28 cellular contexts compared by ENCODE assay signal in the genomic region with DNA sequence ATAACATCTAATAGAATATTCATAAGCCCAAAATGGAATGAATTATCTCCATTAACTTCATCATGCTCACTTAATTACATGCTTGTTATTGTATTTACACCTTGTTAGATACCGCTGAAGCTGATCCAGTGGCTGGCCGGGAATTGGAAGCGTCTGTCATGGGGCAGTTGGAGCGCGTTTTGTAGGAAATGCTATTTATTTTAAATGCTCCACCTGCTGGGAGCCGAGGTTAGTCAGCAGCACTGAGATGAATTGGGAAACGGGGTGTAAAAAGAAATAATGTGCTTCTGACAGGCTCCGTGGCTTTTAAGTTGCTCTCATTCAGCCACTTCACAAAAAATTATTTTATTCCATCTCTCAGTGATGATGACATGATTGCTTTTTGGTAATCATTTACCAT. TPM values are rescaled to one million over a fixed set of nuclear protein-coding genes. Genes with fewer than 3 reads are reported as not detected.
DNase-seq lines count a peak whose midpoint lies in the region; ATAC-seq and TF ChIP-seq lines count a peak whose summit lies in the region.
"Had no signal": no experiment of that assay in that cellular context is flagged by ENCODE, and none has a peak within 500 bp of the region (broad histone marks: within the 10 kb centered on the region; RNA-seq: fewer than 3 reads in every experiment).

No MANE protein-coding gene starts in this region.

- peaks cover 60% of the 10 kb centered on the region for H3K4me1 ChIP-seq in neural progenitor cell
- H3K4me1 ChIP-seq in MM.1S (ENCODE audit: low read length): no peaks in the 10 kb centered on the region
- H3K4me1 ChIP-seq: heart right ventricle, SJSA1, tibial nerve had no signal

- no peak for ATAC-seq in omental fat pad (ENCODE audit: low FRiP score)
- ATAC-seq: HCT116; heart right ventricle; stimulated activated naive CD8-positive, alpha-beta T cell treated with anti-CD3 and anti-CD28 coated beads, Interleukin-15, Interleukin-2, amounts not matched to agents 100 U/mL and 50 U/mL, for 24 hours had no signal

- no peaks in the 10 kb centered on the region for H3K9me2 ChIP-seq in MM.1S (replicated peaks; ENCODE audit: insufficient read depth, low read length)

- H2AFZ ChIP-seq in neural progenitor cell (replicated peaks) (no peak overlapping the region), MM.1S (ENCODE audit: low read length) (no peak overlapping the region)
- H2AFZ ChIP-seq: PC-9 had no signal

- H3K27me3 Mint-ChIP-seq in neural progenitor cell (ENCODE audit: insufficient read depth, low read depth) (no peaks in the 10 kb centered on the region), Calu3 (ENCODE audit: unreplicated experiment) (no peaks in the 10 kb centered on the region)
- H3K27me3 Mint-ChIP-seq: B cell had no signal

- H3K27ac ChIP-seq in brain microvascular endothelial cell (no peak overlapping the region), neural progenitor cell (no peak overlapping the region), MM.1S (ENCODE audit: low read length) (no peak overlapping the region)
- H3K27ac ChIP-seq: heart right ventricle, PC-9, SJSA1, skin epidermis, tibial nerve had no signal

- no peak overlapping the region for H3K27ac Mint-ChIP-seq in neural progenitor cell
- H3K27ac Mint-ChIP-seq in Calu3 (ENCODE audit: unreplicated experiment): no peak overlapping the region
- H3K27ac Mint-ChIP-seq: B cell had no signal

- H3K9ac ChIP-seq in neural progenitor cell (no peak overlapping the region), MM.1S (ENCODE audit: low read length) (no peak overlapping the region)

- H3K4me1 Mint-ChIP-seq in neural progenitor cell (peaks cover 48% of the 10 kb centered on the region), Calu3 (ENCODE audit: low read depth, unreplicated experiment) (no peaks in the 10 kb centered on the region)
- H3K4me1 Mint-ChIP-seq: B cell, immature natural killer cell had no signal

- intact Hi-C loops in Calu3 (cut with micrococcal nuclease; ENCODE audit: unreplicated experiment): no loop called here

- no peaks in the 10 kb centered on the region for H3K9me3 Mint-ChIP-seq in neural progenitor cell
- H3K9me3 Mint-ChIP-seq in Calu3 (ENCODE audit: low read depth, unreplicated experiment): no peaks in the 10 kb centered on the region
- H3K9me3 Mint-ChIP-seq: immature natural killer cell had no signal

- no TSS peak for BruUV-seq in Calu3 (replicated peaks; lab: Mats Ljungman, UMichigan)

- H3K4me2 ChIP-seq in neural progenitor cell (peak overlapping the region; percentile 15), MM.1S (ENCODE audit: low read depth, low read length) (no peak overlapping the region)
- H3K4me2 ChIP-seq: PC-9 had no signal

- CTCF ChIA-PET in Calu3 (lab: Charles Lee): interaction anchor here (0.8 kb wide), 1 partner anchor 154 kb away, joined by 3 read pairs; no protein-coding TSS in a partner anchor

- H3K9me3 ChIP-seq in neural progenitor cell (ENCODE audit: low read depth) (no peaks in the 10 kb centered on the region), MM.1S (replicated peaks; ENCODE audit: insufficient read depth, low read length) (no peaks in the 10 kb centered on the region)
- H3K9me3 ChIP-seq: heart right ventricle, SJSA1, tibial nerve had no signal

- no peaks in the 10 kb centered on the region for H3K36me3 ChIP-seq in brain microvascular endothelial cell (replicated peaks)
- H3K36me3 ChIP-seq in neural progenitor cell: no peaks in the 10 kb centered on the region
- H3K36me3 ChIP-seq in MM.1S (replicated peaks; ENCODE audit: insufficient read depth, low read length): no peaks in the 10 kb centered on the region
- H3K36me3 ChIP-seq: heart right ventricle, SJSA1, tibial nerve had no signal

- DNase-seq in HT-29 (ENCODE audit: low spot score) (peak; percentile 3), NCI-H2107 treated with DMSO at 0.1 percent for 48 hours (lab: John Stamatoyannopoulos, UW; ENCODE audit: unreplicated experiment) (peak; percentile 42), brain microvascular endothelial cell (no peak), neural progenitor cell (ENCODE audit: low spot score) (peak; percentile 61), Calu3 (no peak), MM.1S (no peak), omental fat pad (ENCODE audit: low spot score) (no peak)
- DNase-seq: activated CD4-positive, alpha-beta T cell treated with anti-CD3 and anti-CD28 coated beads, Interleukin-2, amount 50 U/mL, for 48 hours; activated naive CD4-positive, alpha-beta T cell treated with anti-CD3 and anti-CD28 coated beads, Interleukin-2, amount 50 U/mL, for 16 hours; activated T-cell treated with anti-CD3 and anti-CD28 coated beads, Interleukin-2, amount 50 U/mL, for 1 hour; aorta; cortex of kidney; GF-D8; heart right ventricle; immature natural killer cell; NCI-H2171; NCI-H82; PC-9; posterior cingulate gyrus; stimulated activated naive CD8-positive, alpha-beta T cell treated with anti-CD3 and anti-CD28 coated beads, Interleukin-15, Interleukin-2, amounts not matched to agents 100 U/mL and 50 U/mL, for 24 hours had no signal

- H3K4me3 ChIP-seq in brain microvascular endothelial cell (ENCODE audit: low read depth, low read length) (no peak overlapping the region), neural progenitor cell (no peak overlapping the region), MM.1S (ENCODE audit: low read length) (no peak overlapping the region)
- H3K4me3 ChIP-seq: heart right ventricle, lung, PC-9, SJSA1, skin epidermis, tibial nerve had no signal

- peaks cover 19% of the 10 kb centered on the region for H3F3A ChIP-seq in neural progenitor cell (ENCODE audit: low read depth)
- H3F3A ChIP-seq in MM.1S (ENCODE audit: insufficient read depth, low read length): no peaks in the 10 kb centered on the region

- H3K27me3 ChIP-seq in brain microvascular endothelial cell (replicated peaks): no peaks in the 10 kb centered on the region
- H3K27me3 ChIP-seq in neural progenitor cell: no peaks in the 10 kb centered on the region
- H3K27me3 ChIP-seq in MM.1S (replicated peaks; ENCODE audit: insufficient read depth, low read length): no peaks in the 10 kb centered on the region
- H3K27me3 ChIP-seq: SJSA1 had no signal

- H3K79me2 ChIP-seq in neural progenitor cell (ENCODE audit: low read depth): no peaks in the 10 kb centered on the region
- no peaks in the 10 kb centered on the region for H3K79me2 ChIP-seq in MM.1S (ENCODE audit: low read length)

- TF ChIP-seq CTCF in brain microvascular endothelial cell (IDR thresholded peaks at IDR 0.05; ENCODE audit: low read depth, low read length, missing control alignments): peak; percentile 39
- peak; percentile 46 for TF ChIP-seq CTCF in neural progenitor cell (IDR thresholded peaks at IDR 0.05)
- no peak for TF ChIP-seq CTCF in Calu3 (IDR thresholded peaks at IDR 0.05; ENCODE audit: unreplicated experiment)
- no peak for TF ChIP-seq CTCF in MM.1S (IDR thresholded peaks at IDR 0.05; ENCODE audit: low read length)
- no peak for TF ChIP-seq CTCF in omental fat pad (IDR thresholded peaks at IDR 0.05)

- no peaks in the 10 kb centered on the region for H4K20me1 ChIP-seq in neural progenitor cell (ENCODE audit: low read depth)
- H4K20me1 ChIP-seq in MM.1S (ENCODE audit: insufficient read depth, low read length): no peaks in the 10 kb centered on the region

- in situ Hi-C loops in brain microvascular endothelial cell (cut with HindIII; ENCODE audit: low pct_ligation_motif_present, low sequenced_read_pairs): no loop called here

- H3K36me3 Mint-ChIP-seq in neural progenitor cell (peaks cover 11% of the 10 kb centered on the region), Calu3 (ENCODE audit: insufficient read depth, unreplicated experiment) (no peaks in the 10 kb centered on the region)
- H3K36me3 Mint-ChIP-seq: immature natural killer cell had no signal

- no peak overlapping the region for H3K4me3 Mint-ChIP-seq in neural progenitor cell
- H3K4me3 Mint-ChIP-seq in Calu3 (ENCODE audit: low read depth, unreplicated experiment): no peak overlapping the region
- H3K4me3 Mint-ChIP-seq: B cell, immature natural killer cell had no signal

RNA-seq across cellular contexts. Expression of a gene that starts 25.2 kb away (rescaled TPM):
- not detected in 2 replicates for total RNA-seq in HT-29 (2014; rRNA removed; shearing (Covaris generic))
- 5.3 and 9.0 TPM in 2 replicates for total RNA-seq in neural progenitor cell (ENCODE audit: low replicate concordance)
- total RNA-seq in Calu3 (2022): not detected in 2 replicates
- total RNA-seq in omental fat pad: not detected
- total RNA-seq: aorta; B cell; M059J; PC-9; SJSA1; T-helper 2 cell treated with Interferon-gamma antibody and Interleukin-4, amounts not matched to agents 100 ng/mL and 5 ng/mL, for 36 hours; tibial nerve had no signal

Comparison
In these comparisons a context has a peak if more than half of its experiments do, and no peak if none do; other contexts are left out.
1. DNase-seq: peak in HT-29 (single experiment), NCI-H2107 treated with DMSO at 0.1 percent for 48 hours (single experiment) and neural progenitor cell (single experiment); none in brain microvascular endothelial cell (single experiment), Calu3 (single experiment), MM.1S (single experiment) and omental fat pad (single experiment).
2. CTCF ChIP-seq: peak in brain microvascular endothelial cell (single experiment) and neural progenitor cell (single experiment); none in Calu3 (single experiment), MM.1S (single experiment) and omental fat pad (0 of 3).